In genomic region chr15:60592386-60593339, GRCh38 we compare ENCODE assay signal across 8 cellular contexts.
A peak's percentile ranks its signal among the peaks of the same experiment; 100 is the strongest.
DNase-seq lines count a peak whose midpoint lies in the region; ATAC-seq, FAIRE-seq and TF ChIP-seq lines count a peak whose summit lies in the region.

No MANE protein-coding gene starts in this region.

- peak overlapping the region; percentile 33 to 41 for H3K9ac ChIP-seq in duodenal mucosa (ENCODE audit: low read depth in 1 of 2, low read length in 2 of 2)

- DNase-seq in A549 (ENCODE audit: low read depth in 1 of 2, low spot score in 1 of 2) (peak; percentile 9 to 40), NCI-H460 (ENCODE audit: extremely low read depth, low read depth) (peak; percentile 83), lung microvascular endothelial cell (ENCODE audit: low read depth in 2 of 2) (peak; percentile 88 to 91)
- DNase-seq in activated CD4-positive, alpha-beta T cell treated with anti-CD3 and anti-CD28 coated beads, Interleukin-2, amount 50 U/mL, for 48 hours, result peak; percentile 81 to 86
- peak; percentile 63 to 78 (median 70) for DNase-seq in stimulated activated CD4-positive, alpha-beta T cell treated with anti-CD3 and anti-CD28 coated beads, TNF-alpha, amount 100 ng/mL, for 48 hours (ENCODE audit: low read depth in 3 of 3)

- H3K9me3 ChIP-seq in A549, result 0 out of 3 replicates have a peak, but pooled peaks cover 7% of the 10 kb centered on the region
- no peaks in the 10 kb centered on the region for H3K9me3 ChIP-seq in duodenal mucosa (ENCODE audit: control insufficient read depth in 1 of 2, low read length in 2 of 2)

- TF ChIP-seq RAD21 in A549 (conservative IDR thresholded peaks at IDR 0.05 in 1 of 2, IDR thresholded peaks at IDR 0.05 in 1 of 2), result no peak

- WGBS in A549 (ENCODE audit: missing lambda C conversion rate), result 8% methylated on average over 36 of the region's 91 CpGs

- H3K4me1 ChIP-seq in A549, result peaks cover 21% of the 10 kb centered on the region
- peaks cover 6% of the 10 kb centered on the region in 2 donors for H3K4me1 ChIP-seq in duodenal mucosa (ENCODE audit: control insufficient read depth in 1 of 2, insufficient read depth in 2 of 2, low read length in 2 of 2)

- H3K27ac ChIP-seq in A549 (peak overlapping the region in 1 of 2 experiments; percentile 3; a peak in 1 of 6 replicates), duodenal mucosa (ENCODE audit: low read depth, low read length) (peak overlapping the region; percentile 75)

- peak overlapping the region; percentile 100 for H3K4me2 ChIP-seq in A549

- TF ChIP-seq CTCF in A549 (IDR thresholded peaks at IDR 0.05), result no peak

- no peak for FAIRE-seq in A549 (lab: Jason Lieb, UNC)

- TF ChIP-seq EP300 in A549 (IDR thresholded peaks at IDR 0.05), result no peak

- no peaks in the 10 kb centered on the region for H3K36me3 ChIP-seq in duodenal mucosa (ENCODE audit: control insufficient read depth in 1 of 2, insufficient read depth in 2 of 2, low read length in 2 of 2)

- POLR2A ChIA-PET in A549 (lab: Yijun Ruan, JAX), result no interaction called here

- peak overlapping the region; percentile 58 for H3K4me3 ChIP-seq in A549
- peak overlapping the region; percentile 71 to 73 for H3K4me3 ChIP-seq in duodenal mucosa (ENCODE audit: low read depth in 1 of 2, low read length in 2 of 2)

- CTCF ChIA-PET in A549 (lab: Yijun Ruan, JAX), result interaction anchor here (3.8 to 4.1 kb wide), 2 partner anchors 7 to 324 kb away, joined by 19 to 25 read pairs; no protein-coding TSS in a partner anchor

- H3K27me3 ChIP-seq in duodenal mucosa (ENCODE audit: control insufficient read depth in 1 of 2, insufficient read depth in 2 of 2, low read length in 2 of 2), result peaks cover 0 to 5% of the 10 kb centered on the region in 2 donors

- TF ChIP-seq POLR2A in A549 (IDR thresholded peaks at IDR 0.05; ENCODE audit: low read length), result no peak

- ATAC-seq in A549 (peak; percentile 63 to 70), GM18868 (IDR thresholded peaks at IDR 0.05; ENCODE audit: unreplicated experiment) (peak; percentile 82), HG03135 (IDR thresholded peaks at IDR 0.05; ENCODE audit: unreplicated experiment) (peak; percentile 84)

TF ChIP-seq in A549, 52 proteins besides CTCF, POLR2A, EP300 and RAD21:
- no peak for TF ChIP-seq USF2 (IDR thresholded peaks at IDR 0.05)
- TF ChIP-seq JUN (IDR thresholded peaks at IDR 0.05), result no peak
- no peak for TF ChIP-seq BHLHE40 (IDR thresholded peaks at IDR 0.05; ENCODE audit: low read depth, low read length)
- TF ChIP-seq HES2 (IDR thresholded peaks at IDR 0.05), result no peak
- TF ChIP-seq KDM5A (IDR thresholded peaks at IDR 0.05), result no peak
- no peak for TF ChIP-seq HMGXB4 (CRISPR knock-in tag; IDR thresholded peaks at IDR 0.05; ENCODE audit: borderline replicate concordance)
- no peak for TF ChIP-seq NPAS2 (CRISPR knock-in tag; IDR thresholded peaks at IDR 0.05; ENCODE audit: borderline replicate concordance)
- no peak for TF ChIP-seq POLR2AphosphoS2 (conservative IDR thresholded peaks at IDR 0.05; ENCODE audit: low read length)
- no peak for TF ChIP-seq KDM1A (IDR thresholded peaks at IDR 0.05; ENCODE audit: low read depth)

Comparison
In these comparisons a context has a peak if more than half of its experiments do, and no peak if none do; other contexts are left out.
1. DNase-seq: peak in every context shown above with its lines; median percentile 90 in lung microvascular endothelial cell; 84 in activated CD4-positive, alpha-beta T cell treated with anti-CD3 and anti-CD28 coated beads, Interleukin-2, amount 50 U/mL, for 48 hours; 83 in NCI-H460; 70 in stimulated activated CD4-positive, alpha-beta T cell treated with anti-CD3 and anti-CD28 coated beads, TNF-alpha, amount 100 ng/mL, for 48 hours; 24 in A549.